1 cellular context compared by ENCODE assay signal in genomic region chr1:150579110-150579954, GRCh38.
TF ChIP-seq lines count a peak whose summit lies in the region.

MCL1 (minus strand) TSS chr1:150579610; CDS start chr1:150579530, 80 bp downstream.

TF ChIP-seq in K562, 482 proteins besides CTCF, POLR2A, EP300 and RAD21 (continued from another document and continues in another):
- 0 out of 2 replicates have a peak, but pooled peaks have one; percentile 22 for TF ChIP-seq IRF1 (CRISPR knock-in tag; IDR thresholded peaks at IDR 0.05; ENCODE audit: borderline replicate concordance)
- TF ChIP-seq BRD9 (IDR thresholded peaks at IDR 0.05; ENCODE audit: low read depth, partially characterized antibody): no peak
- no peak for TF ChIP-seq ZNF695 (CRISPR knock-in tag; IDR thresholded peaks at IDR 0.05)
- TF ChIP-seq MAZ (CRISPR knock-in tag; conservative IDR thresholded peaks at IDR 0.05 in 1 of 2, IDR thresholded peaks at IDR 0.05 in 1 of 2): peak; percentile 59 to 67; a peak in 2 of 4 replicates
- TF ChIP-seq BRD4 (IDR thresholded peaks at IDR 0.05): peak; percentile 89
- TF ChIP-seq RBBP5 (IDR thresholded peaks at IDR 0.05; ENCODE audit: borderline replicate concordance, insufficient read depth, low read length, poor library complexity, severe bottlenecking): peak; percentile 77
- TF ChIP-seq ZNF165 (CRISPR knock-in tag; IDR thresholded peaks at IDR 0.05; ENCODE audit: borderline replicate concordance): no peak
- TF ChIP-seq FOXJ3 (CRISPR knock-in tag; IDR thresholded peaks at IDR 0.05): no peak
- TF ChIP-seq ZNF239 (CRISPR knock-in tag; IDR thresholded peaks at IDR 0.05): no peak
- TF ChIP-seq, protein P1, sequence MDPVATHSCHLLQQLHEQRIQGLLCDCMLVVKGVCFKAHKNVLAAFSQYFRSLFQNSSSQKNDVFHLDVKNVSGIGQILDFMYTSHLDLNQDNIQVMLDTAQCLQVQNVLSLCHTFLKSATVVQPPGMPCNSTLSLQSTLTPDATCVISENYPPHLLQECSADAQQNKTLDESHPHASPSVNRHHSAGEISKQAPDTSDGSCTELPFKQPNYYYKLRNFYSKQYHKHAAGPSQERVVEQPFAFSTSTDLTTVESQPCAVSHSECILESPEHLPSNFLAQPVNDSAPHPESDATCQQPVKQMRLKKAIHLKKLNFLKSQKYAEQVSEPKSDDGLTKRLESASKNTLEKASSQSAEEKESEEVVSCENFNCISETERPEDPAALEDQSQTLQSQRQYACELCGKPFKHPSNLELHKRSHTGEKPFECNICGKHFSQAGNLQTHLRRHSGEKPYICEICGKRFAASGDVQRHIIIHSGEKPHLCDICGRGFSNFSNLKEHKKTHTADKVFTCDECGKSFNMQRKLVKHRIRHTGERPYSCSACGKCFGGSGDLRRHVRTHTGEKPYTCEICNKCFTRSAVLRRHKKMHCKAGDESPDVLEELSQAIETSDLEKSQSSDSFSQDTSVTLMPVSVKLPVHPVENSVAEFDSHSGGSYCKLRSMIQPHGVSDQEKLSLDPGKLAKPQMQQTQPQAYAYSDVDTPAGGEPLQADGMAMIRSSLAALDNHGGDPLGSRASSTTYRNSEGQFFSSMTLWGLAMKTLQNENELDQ (CRISPR knock-in tag; IDR thresholded peaks at IDR 0.05; ENCODE audit: borderline replicate concordance): no peak
- no peak for TF ChIP-seq FOXK2 (conservative IDR thresholded peaks at IDR 0.05 in 1 of 2, IDR thresholded peaks at IDR 0.05 in 1 of 2; ENCODE audit: low read depth in 2 of 2)
- TF ChIP-seq ZNF384 (IDR thresholded peaks at IDR 0.05; ENCODE audit: low read depth, low read length): peak; percentile 99
- TF ChIP-seq LARP7 (IDR thresholded peaks at IDR 0.05): no peak
- no peak for TF ChIP-seq CREBBP (IDR thresholded peaks at IDR 0.05; ENCODE audit: low read depth, low read length)
- TF ChIP-seq NFXL1 (CRISPR knock-in tag; IDR thresholded peaks at IDR 0.05): no peak
- TF ChIP-seq THRA (IDR thresholded peaks at IDR 0.05): no peak
- TF ChIP-seq CCNT2 (IDR thresholded peaks at IDR 0.05; ENCODE audit: borderline replicate concordance, extremely low read depth, insufficient read length, low read depth, low read length): peak; percentile 85
- no peak for TF ChIP-seq KDM1A (IDR thresholded peaks at IDR 0.05)
- no peak; the same call in 1 of the 2 replicates for TF ChIP-seq TAL1 (IDR thresholded peaks at IDR 0.05)
- no peak; the same call in 1 of the 2 replicates for TF ChIP-seq ZNF121 (CRISPR knock-in tag; conservative IDR thresholded peaks at IDR 0.05)
- TF ChIP-seq SIN3B (IDR thresholded peaks at IDR 0.05; ENCODE audit: low read depth): 0 out of 2 replicates have a peak, but pooled peaks have one; percentile 28
- peak; percentile 43 for TF ChIP-seq RBM25 (IDR thresholded peaks at IDR 0.05; ENCODE audit: low read depth, low read length, severe bottlenecking)
- no peak for TF ChIP-seq ZNF174 (CRISPR knock-in tag; IDR thresholded peaks at IDR 0.05)
- TF ChIP-seq, protein P2, sequence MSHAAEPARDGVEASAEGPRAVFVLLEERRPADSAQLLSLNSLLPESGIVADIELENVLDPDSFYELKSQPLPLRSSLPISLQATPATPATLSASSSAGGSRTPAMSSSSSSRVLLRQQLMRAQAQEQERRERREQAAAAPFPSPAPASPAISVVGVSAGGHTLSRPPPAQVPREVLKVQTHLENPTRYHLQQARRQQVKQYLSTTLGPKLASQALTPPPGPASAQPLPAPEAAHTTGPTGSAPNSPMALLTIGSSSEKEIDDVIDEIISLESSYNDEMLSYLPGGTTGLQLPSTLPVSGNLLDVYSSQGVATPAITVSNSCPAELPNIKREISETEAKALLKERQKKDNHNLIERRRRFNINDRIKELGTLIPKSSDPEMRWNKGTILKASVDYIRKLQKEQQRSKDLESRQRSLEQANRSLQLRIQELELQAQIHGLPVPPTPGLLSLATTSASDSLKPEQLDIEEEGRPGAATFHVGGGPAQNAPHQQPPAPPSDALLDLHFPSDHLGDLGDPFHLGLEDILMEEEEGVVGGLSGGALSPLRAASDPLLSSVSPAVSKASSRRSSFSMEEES (CRISPR knock-in tag; IDR thresholded peaks at IDR 0.05): no peak
- TF ChIP-seq, protein P3, sequence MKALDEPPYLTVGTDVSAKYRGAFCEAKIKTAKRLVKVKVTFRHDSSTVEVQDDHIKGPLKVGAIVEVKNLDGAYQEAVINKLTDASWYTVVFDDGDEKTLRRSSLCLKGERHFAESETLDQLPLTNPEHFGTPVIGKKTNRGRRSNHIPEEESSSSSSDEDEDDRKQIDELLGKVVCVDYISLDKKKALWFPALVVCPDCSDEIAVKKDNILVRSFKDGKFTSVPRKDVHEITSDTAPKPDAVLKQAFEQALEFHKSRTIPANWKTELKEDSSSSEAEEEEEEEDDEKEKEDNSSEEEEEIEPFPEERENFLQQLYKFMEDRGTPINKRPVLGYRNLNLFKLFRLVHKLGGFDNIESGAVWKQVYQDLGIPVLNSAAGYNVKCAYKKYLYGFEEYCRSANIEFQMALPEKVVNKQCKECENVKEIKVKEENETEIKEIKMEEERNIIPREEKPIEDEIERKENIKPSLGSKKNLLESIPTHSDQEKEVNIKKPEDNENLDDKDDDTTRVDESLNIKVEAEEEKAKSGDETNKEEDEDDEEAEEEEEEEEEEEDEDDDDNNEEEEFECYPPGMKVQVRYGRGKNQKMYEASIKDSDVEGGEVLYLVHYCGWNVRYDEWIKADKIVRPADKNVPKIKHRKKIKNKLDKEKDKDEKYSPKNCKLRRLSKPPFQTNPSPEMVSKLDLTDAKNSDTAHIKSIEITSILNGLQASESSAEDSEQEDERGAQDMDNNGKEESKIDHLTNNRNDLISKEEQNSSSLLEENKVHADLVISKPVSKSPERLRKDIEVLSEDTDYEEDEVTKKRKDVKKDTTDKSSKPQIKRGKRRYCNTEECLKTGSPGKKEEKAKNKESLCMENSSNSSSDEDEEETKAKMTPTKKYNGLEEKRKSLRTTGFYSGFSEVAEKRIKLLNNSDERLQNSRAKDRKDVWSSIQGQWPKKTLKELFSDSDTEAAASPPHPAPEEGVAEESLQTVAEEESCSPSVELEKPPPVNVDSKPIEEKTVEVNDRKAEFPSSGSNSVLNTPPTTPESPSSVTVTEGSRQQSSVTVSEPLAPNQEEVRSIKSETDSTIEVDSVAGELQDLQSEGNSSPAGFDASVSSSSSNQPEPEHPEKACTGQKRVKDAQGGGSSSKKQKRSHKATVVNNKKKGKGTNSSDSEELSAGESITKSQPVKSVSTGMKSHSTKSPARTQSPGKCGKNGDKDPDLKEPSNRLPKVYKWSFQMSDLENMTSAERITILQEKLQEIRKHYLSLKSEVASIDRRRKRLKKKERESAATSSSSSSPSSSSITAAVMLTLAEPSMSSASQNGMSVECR (CRISPR knock-in tag; IDR thresholded peaks at IDR 0.05): peak; percentile 20; the same call in 1 of the 2 replicates
- TF ChIP-seq, protein P4, sequence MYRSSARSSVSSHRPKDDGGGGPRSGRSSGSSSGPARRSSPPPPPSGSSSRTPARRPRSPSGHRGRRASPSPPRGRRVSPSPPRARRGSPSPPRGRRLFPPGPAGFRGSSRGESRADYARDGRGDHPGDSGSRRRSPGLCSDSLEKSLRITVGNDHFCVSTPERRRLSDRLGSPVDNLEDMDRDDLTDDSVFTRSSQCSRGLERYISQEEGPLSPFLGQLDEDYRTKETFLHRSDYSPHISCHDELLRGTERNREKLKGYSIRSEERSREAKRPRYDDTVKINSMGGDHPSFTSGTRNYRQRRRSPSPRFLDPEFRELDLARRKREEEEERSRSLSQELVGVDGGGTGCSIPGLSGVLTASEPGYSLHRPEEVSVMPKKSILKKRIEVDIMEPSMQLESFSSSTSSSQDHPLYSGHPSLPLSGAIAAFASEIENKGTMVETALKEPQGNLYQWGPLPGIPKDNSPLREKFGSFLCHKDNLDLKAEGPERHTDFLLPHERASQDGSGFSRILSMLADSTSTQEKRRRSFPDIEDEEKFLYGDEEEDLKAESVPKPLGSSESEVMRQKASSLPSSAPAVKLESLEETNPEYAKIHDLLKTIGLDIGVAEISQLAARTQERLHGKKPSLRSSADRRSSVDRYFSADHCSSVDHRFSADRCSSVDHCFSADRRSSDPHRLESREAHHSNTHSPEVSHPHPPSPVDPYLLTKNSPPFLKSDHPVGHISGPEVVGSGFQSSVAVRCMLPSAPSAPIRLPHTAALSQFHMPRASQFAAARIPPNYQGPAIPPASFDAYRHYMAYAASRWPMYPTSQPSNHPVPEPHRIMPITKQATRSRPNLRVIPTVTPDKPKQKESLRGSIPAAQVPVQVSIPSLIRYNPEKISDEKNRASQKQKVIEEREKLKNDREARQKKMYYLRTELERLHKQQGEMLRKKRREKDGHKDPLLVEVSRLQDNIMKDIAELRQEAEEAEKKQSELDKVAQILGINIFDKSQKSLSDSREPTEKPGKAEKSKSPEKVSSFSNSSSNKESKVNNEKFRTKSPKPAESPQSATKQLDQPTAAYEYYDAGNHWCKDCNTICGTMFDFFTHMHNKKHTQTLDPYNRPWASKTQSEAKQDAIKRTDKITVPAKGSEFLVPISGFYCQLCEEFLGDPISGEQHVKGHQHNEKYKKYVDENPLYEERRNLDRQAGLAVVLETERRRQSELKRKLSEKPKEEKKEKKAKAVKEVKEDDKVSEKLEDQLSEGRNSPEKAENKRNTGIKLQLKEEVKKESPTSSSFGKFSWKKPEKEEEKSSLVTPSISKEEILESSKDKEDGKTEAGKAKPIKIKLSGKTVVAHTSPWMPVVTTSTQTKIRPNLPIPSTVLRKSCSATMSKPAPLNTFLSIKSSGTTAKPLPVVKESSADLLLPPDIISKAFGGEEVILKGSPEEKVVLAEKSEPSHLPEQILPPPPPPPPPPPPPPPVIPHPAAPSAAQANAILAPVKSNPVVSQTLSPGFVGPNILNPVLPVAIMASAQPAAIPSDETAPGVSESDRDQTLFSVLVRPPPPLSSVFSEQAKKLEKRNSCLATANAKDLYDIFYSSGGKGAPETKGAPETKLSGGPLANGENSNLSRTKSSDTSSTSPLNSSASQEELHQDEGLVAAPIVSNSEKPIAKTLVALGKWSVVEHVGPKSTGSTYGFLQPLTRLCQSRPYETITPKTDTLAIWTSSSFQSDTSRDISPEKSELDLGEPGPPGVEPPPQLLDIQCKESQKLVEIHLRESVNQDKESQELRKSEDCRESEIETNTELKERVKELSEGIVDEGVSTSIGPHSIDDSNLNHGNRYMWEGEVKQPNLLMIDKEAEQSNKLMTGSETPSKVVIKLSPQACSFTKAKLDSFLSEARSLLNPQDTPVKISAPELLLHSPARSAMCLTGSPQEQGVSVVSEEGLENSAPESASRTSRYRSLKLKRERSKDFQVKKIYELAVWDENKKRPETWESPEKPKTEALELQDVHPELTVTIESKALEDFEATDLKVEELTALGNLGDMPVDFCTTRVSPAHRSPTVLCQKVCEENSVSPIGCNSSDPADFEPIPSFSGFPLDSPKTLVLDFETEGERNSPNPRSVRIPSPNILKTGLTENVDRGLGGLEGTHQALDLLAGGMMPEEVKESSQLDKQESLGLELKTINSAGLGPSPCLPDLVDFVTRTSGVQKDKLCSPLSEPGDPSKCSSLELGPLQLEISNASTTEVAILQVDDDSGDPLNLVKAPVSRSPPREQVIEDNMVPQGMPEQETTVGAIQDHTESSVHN (IDR thresholded peaks at IDR 0.05; ENCODE audit: borderline replicate concordance in 1 of 2, low read depth in 1 of 2): no peak
- no peak for TF ChIP-seq ZNF274 (IDR thresholded peaks at IDR 0.05; ENCODE audit: borderline replicate concordance, low read depth, low read length)
- 0 out of 2 replicates have a peak, but pooled peaks have one; percentile 12 for TF ChIP-seq NCOA1 (IDR thresholded peaks at IDR 0.05; ENCODE audit: low read depth)
- TF ChIP-seq PYGO2 (tag; IDR thresholded peaks at IDR 0.05): no peak
- no peak for TF ChIP-seq DDX20 (tag; IDR thresholded peaks at IDR 0.05; ENCODE audit: low read depth)
- peak; percentile 95 for TF ChIP-seq ZC3H4 (CRISPR knock-in tag; IDR thresholded peaks at IDR 0.05; ENCODE audit: borderline replicate concordance)
- TF ChIP-seq SMAD4 (CRISPR knock-in tag; conservative IDR thresholded peaks at IDR 0.05): peak; percentile 75
- TF ChIP-seq USF2 (CRISPR knock-in tag; IDR thresholded peaks at IDR 0.05): no peak
- no peak for TF ChIP-seq ZNF408 (CRISPR knock-in tag; IDR thresholded peaks at IDR 0.05; ENCODE audit: low read depth)
- no peak for TF ChIP-seq ZC3H11A (IDR thresholded peaks at IDR 0.05; ENCODE audit: low read depth, low read length)
- TF ChIP-seq RNF219 (CRISPR knock-in tag; IDR thresholded peaks at IDR 0.05): no peak
- TF ChIP-seq PHF21A (IDR thresholded peaks at IDR 0.05; ENCODE audit: borderline replicate concordance, low read depth): no peak
- TF ChIP-seq HOXB6 (CRISPR knock-in tag; IDR thresholded peaks at IDR 0.05; ENCODE audit: borderline replicate concordance): no peak
